ENCODE assay signal across 28 cellular contexts in the genomic region with DNA sequence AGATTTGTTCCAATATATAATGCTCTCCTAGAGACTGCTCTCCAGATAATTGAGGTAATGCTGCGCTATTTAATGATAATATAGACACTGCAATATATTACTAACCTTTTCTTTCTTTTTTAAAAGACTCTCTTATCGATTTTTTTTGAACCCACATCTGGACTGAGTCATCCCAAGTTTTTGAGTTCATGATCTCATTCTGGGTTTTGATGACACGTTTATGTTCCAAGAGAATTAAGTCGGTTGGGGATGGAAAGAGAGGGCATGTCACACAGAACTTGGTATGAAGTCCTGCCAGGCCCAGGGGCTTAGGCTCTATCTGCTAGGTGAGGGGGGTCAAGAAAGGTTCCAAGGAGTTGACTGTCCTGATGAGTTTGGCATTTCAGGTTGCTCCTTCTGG.
"Had no signal": no experiment of that assay in that cellular context is flagged by ENCODE, and none has a peak within 500 bp of the region (broad histone marks: within the 10 kb centered on the region; RNA-seq: fewer than 3 reads in every experiment).

No MANE protein-coding gene starts in this region.

- H3K9me3 ChIP-seq: colonic mucosa, left ventricle myocardium inferior, lower lobe of right lung, pancreas, stomach, thyroid gland, vagina had no signal

- H3K27ac ChIP-seq: colonic mucosa, epithelial cell of prostate, left ventricle myocardium inferior, lower lobe of right lung, pancreas, stomach, thyroid gland, vagina had no signal

- H3K4me1 ChIP-seq: colonic mucosa, left ventricle myocardium inferior, lower lobe of right lung, pancreas, thyroid gland, vagina had no signal

- H3K27me3 ChIP-seq: colonic mucosa, pancreas, stomach, thyroid gland, vagina had no signal

- H3K27ac Mint-ChIP-seq: dendritic cell treated with granulocyte-macrophage colony-stimulating factor and Interleukin-4, amounts not matched to agents 40 ng/mL and 50 ng/mL, for 4 days; endodermal cell; immature natural killer cell; natural killer cell; stimulated activated effector memory CD8-positive, alpha-beta T cell treated with anti-CD3 and anti-CD28 coated beads, Interleukin-12 subunit alpha, Interleukin-12 subunit beta, amount 100 ng/mL, for 72 hours had no signal

- H3K4me2 ChIP-seq: smooth muscle cell had no signal

- H3K4me1 Mint-ChIP-seq: endodermal cell; immature natural killer cell; natural killer cell; stimulated activated effector memory CD8-positive, alpha-beta T cell treated with anti-CD3 and anti-CD28 coated beads, Interleukin-12 subunit alpha, Interleukin-12 subunit beta, amount 100 ng/mL, for 72 hours had no signal

- DNase-seq: colonic mucosa; effector CD8-positive, alpha-beta T cell; endodermal cell; foreskin melanocyte; hypothalamus; immature natural killer cell; islet precursor cell; kidney glomerular epithelial cell; left colon; left ventricle myocardium inferior; lower lobe of right lung; natural killer cell; occipital lobe; pancreas; stimulated activated CD4-positive, alpha-beta T cell treated with anti-CD3 and anti-CD28 coated beads, Interleukin-12 subunit alpha, Interleukin-12 subunit beta, amount 100 ng/mL, for 4 hours; stimulated activated CD4-positive, alpha-beta T cell treated with anti-CD3 and anti-CD28 coated beads, Interleukin-1b, Interleukin-23, amount 100 ng/mL, for 48 hours; stimulated activated CD4-positive, alpha-beta T cell treated with anti-CD3 and anti-CD28 coated beads, Interleukin-4, amount 100 ng/mL, for 1 hour; stimulated activated naive CD4-positive, alpha-beta T cell treated with Interleukin-2 at 50 U/mL for 16 hours; stomach; thyroid gland; trophoblast cell had no signal

- H3K36me3 Mint-ChIP-seq: immature natural killer cell; natural killer cell; stimulated activated effector memory CD8-positive, alpha-beta T cell treated with anti-CD3 and anti-CD28 coated beads, Interleukin-12 subunit alpha, Interleukin-12 subunit beta, amount 100 ng/mL, for 72 hours had no signal

- FAIRE-seq: pancreas had no signal

- H3K36me3 ChIP-seq: colonic mucosa, left ventricle myocardium inferior, lower lobe of right lung, pancreas, stomach, thyroid gland, vagina had no signal

- H3K4me3 Mint-ChIP-seq: dendritic cell treated with granulocyte-macrophage colony-stimulating factor and Interleukin-4, amounts not matched to agents 40 ng/mL and 50 ng/mL, for 4 days; endodermal cell; immature natural killer cell; natural killer cell; stimulated activated effector memory CD8-positive, alpha-beta T cell treated with anti-CD3 and anti-CD28 coated beads, Interleukin-12 subunit alpha, Interleukin-12 subunit beta, amount 100 ng/mL, for 72 hours had no signal

- ATAC-seq: esophagus mucosa; left colon; lower lobe of right lung; natural killer cell; pancreas; sciatic nerve; stimulated activated effector memory CD8-positive, alpha-beta T cell treated with anti-CD3 and anti-CD28 coated beads, Interleukin-12 subunit alpha, Interleukin-12 subunit beta, amount 100 ng/mL, for 72 hours had no signal

- H3K4me3 ChIP-seq: colonic mucosa, left ventricle myocardium inferior, lower lobe of right lung, pancreas, smooth muscle cell, stomach, thyroid gland, vagina had no signal
